8 cellular contexts compared by ENCODE assay signal in the genomic region with DNA sequence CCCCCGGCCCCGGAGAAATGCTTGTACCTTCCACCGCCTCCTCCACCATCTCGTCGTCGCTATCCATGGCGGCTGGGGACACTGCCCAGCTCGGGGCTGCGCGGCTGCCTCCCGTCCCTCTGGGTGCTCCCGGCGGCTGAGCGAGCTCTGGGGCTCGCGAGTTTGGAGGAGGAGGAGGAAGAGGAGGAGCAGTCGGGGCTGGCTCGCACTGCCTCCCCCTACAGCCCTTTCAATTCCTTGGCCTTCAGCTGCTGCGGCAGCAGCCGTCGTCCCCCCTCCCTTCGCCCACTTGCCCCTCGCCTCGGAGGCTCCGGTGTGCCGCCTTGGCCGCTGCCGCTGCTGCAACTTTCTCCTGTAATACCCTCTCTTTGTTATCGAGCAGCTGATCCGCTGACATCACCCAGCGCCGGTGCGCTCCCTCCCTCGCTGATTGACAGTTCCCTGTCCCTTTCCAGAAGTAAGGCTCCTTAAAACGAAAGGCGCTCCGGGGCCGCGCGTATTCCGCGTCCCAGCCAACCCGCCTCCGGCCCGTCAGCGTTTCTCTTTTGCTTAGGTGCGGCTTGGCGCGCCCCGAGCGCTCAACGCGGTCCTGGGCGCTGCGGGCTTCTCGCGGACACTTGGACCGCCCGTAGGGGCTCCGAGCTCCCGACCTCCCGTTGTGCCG. TPM values are rescaled to one million over a fixed set of nuclear protein-coding genes. Genes with fewer than 3 reads are reported as not detected.
DNase-seq lines count a peak whose midpoint lies in the region; ATAC-seq and TF ChIP-seq lines count a peak whose summit lies in the region.

A gene (minus strand): TSS at position 149 of the 664 bp plus-strand sequence. CDS start 82 bp downstream, at position 67.

- intact Hi-C loops in colonic mucosa (cut with DNase I) = no loop called here

- peak within 1 kb of the TSS; percentile 92 for H3K27ac ChIP-seq in colonic mucosa
- H3K27ac ChIP-seq in layer of hippocampus (ENCODE audit: low read depth, low read length) = peak within 1 kb of the TSS; percentile 90

- DNase-seq in GM13977 (ENCODE audit: low spot score) (peak; percentile 64), NCI-H510A treated with DMSO at 0.1 percent for 48 hours (lab: John Stamatoyannopoulos, UW) (peak; percentile 46), colonic mucosa (peak; percentile 80)
- DNase-seq in activated CD4-positive, alpha-beta T cell treated with anti-CD3 and anti-CD28 coated beads for 4 hours = peak; percentile 49 to 55
- peak; percentile 22 to 40 for DNase-seq in stimulated activated CD4-positive, alpha-beta T cell treated with anti-CD3 and anti-CD28 coated beads, Interleukin-15, amount 100 ng/mL, for 1 hour (ENCODE audit: low read depth in 1 of 2, low spot score in 1 of 2)

- no peaks in the 10 kb centered on the region for H3K4me1 ChIP-seq in colonic mucosa

- H3K36me3 ChIP-seq in colonic mucosa = no peaks in the 10 kb centered on the region

- ATAC-seq in HG03103 (IDR thresholded peaks at IDR 0.05; ENCODE audit: low read depth, unreplicated experiment) (peak; percentile 29), GM18520 (IDR thresholded peaks at IDR 0.05; ENCODE audit: unreplicated experiment) (no peak)

- peak within 1 kb of the TSS; percentile 77 for H3K4me3 ChIP-seq in colonic mucosa

- in situ Hi-C loops in GM13977 (cut with MboI; ENCODE audit: low pct_unique_long_range_greater_than_20kb, low sequenced_read_pairs, unreplicated experiment) = no loop called here

- no peaks in the 10 kb centered on the region for H3K9me3 ChIP-seq in colonic mucosa

- H3K27me3 ChIP-seq in colonic mucosa (no peaks in the 10 kb centered on the region), layer of hippocampus (ENCODE audit: control insufficient read depth, insufficient read depth, low read length) (no peaks in the 10 kb centered on the region)

- peak within 1 kb of the TSS; percentile 94 to 97 for H3K9ac ChIP-seq in colonic mucosa (ENCODE audit: low read depth in 2 of 2, low read length in 2 of 2)

- TF ChIP-seq CTCF in GM13977 (IDR thresholded peaks at IDR 0.05; ENCODE audit: extremely low read depth, insufficient read depth, missing control alignments) (no peak), colonic mucosa (IDR thresholded peaks at IDR 0.05) (no peak)

RNA-seq across cellular contexts. Expression of the gene that starts here (rescaled TPM):
- total RNA-seq in colonic mucosa = 10 to 100 TPM; 25.5 to 29.5 TPM
